Comparison of ENCODE assay signal across 26 cellular contexts in the genomic region with DNA sequence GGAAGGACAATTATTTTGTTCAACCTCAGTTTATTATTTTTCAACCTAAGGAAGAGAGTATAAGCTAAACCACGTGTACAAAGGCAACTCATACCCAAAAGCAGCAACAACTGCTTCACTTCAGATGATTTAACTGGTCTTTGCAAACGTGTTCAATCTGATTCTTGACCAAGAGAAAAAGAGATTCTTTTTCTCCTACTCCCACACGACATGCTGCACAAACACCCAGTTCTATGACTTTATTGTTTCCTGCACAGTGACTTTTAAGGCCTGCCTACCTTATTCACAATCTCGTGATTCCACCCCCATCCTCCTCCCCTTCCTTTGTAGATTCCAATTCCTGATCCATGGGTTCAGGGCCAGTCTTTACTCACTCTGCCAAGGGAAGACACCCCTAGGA.
DNase-seq lines count a peak whose midpoint lies in the region; ATAC-seq, FAIRE-seq and TF ChIP-seq lines count a peak whose summit lies in the region.
"Had no signal": no experiment of that assay in that cellular context is flagged by ENCODE, and none has a peak within 500 bp of the region (broad histone marks: within the 10 kb centered on the region; RNA-seq: fewer than 3 reads in every experiment).

No MANE protein-coding gene starts in this region.

- TF ChIP-seq POLR2A in HepG2 (IDR thresholded peaks at IDR 0.05; ENCODE audit: insufficient read depth in 1 of 2, low read depth in 2 of 2, low read length in 2 of 2) (no peak), right lobe of liver (IDR thresholded peaks at IDR 0.05) (no peak), testis (IDR thresholded peaks at IDR 0.05) (no peak)

- no peak for DNase-seq in HepG2 (ENCODE audit: low spot score)
- DNase-seq in right lobe of liver: no peak
- DNase-seq in SK-MEL-5 (ENCODE audit: low read depth, low spot score): peak; percentile 92
- no peak for DNase-seq in nephron progenitor cell
- DNase-seq in testis: peak; percentile 14
- no peak for DNase-seq in stimulated activated naive CD8-positive, alpha-beta T cell treated with anti-CD3 and anti-CD28 coated beads, Interleukin-15, amount 100 ng/mL, for 72 hours
- DNase-seq in hepatic stellate cell (ENCODE audit: low spot score): no peak
- no peak for DNase-seq in posterior vena cava (ENCODE audit: low spot score)
- DNase-seq: 8988T; CD8-positive, alpha-beta T cell; COR-L47; DMS 273 treated with DMSO at 0.1 percent for 48 hours; DMS53; DND-41; EL; HFFc6 had no signal

- no peak overlapping the region for H3K9ac ChIP-seq in HepG2 (ENCODE audit: insufficient read depth, low read depth, low read length)
- H3K9ac ChIP-seq: BLaER1 treated with 17β-estradiol and CSF1 and Interleukin-3, amounts not matched to agents 10 nM and 100 nM had no signal

- CTCF ChIA-PET in HepG2 (lab: Yijun Ruan, JAX; ENCODE audit: low intra/inter-chr PET ratio, low total read pairs): no interaction called here

- in situ Hi-C loops in HepG2 (cut with HindIII; ENCODE audit: extremely low pct_ligation_motif_present, low pct_unique_long_range_greater_than_20kb): loop anchor here (5.0 kb wide), 1 partner anchor 167 kb away; no protein-coding TSS in a partner anchor
- in situ Hi-C loops in SK-MEL-5 (cut with HindIII; ENCODE audit: low pct_unique_long_range_greater_than_20kb, low sequenced_read_pairs): no loop called here

- H3K4me3 ChIP-seq in HepG2 (replicated peaks in 1 of 3; ENCODE audit: insufficient read depth in 1 of 3, low read depth in 2 of 3, low read length in 3 of 3) (no peak overlapping the region), right lobe of liver (no peak overlapping the region), testis (no peak overlapping the region)
- H3K4me3 ChIP-seq: BLaER1 treated with 17β-estradiol and CSF1 and Interleukin-3, amounts not matched to agents 10 nM and 100 nM; GM23338 had no signal

- H3K27ac Mint-ChIP-seq in nephron progenitor cell: peak overlapping the region; percentile 69
- no peak overlapping the region for H3K27ac Mint-ChIP-seq in stimulated activated naive CD8-positive, alpha-beta T cell treated with anti-CD3 and anti-CD28 coated beads, Interleukin-15, amount 100 ng/mL, for 72 hours
- H3K27ac Mint-ChIP-seq: B cell; CD8-positive, alpha-beta T cell; GM23338; HFFc6; IgD-negative memory B cell had no signal

- ATAC-seq in HepG2 (no peak), right lobe of liver (no peak)
- ATAC-seq in stimulated activated naive CD8-positive, alpha-beta T cell treated with anti-CD3 and anti-CD28 coated beads, Interleukin-15, amount 100 ng/mL, for 72 hours: no peak
- ATAC-seq: CD8-positive, alpha-beta T cell; GM23338; HCT116 had no signal

- BruUV-seq in HepG2 (replicated peaks; lab: Mats Ljungman, UMichigan): no TSS peak

- H3K27ac ChIP-seq in HepG2 (ENCODE audit: extremely low read length, insufficient read depth, low read length) (no peak overlapping the region), right lobe of liver (no peak overlapping the region), testis (no peak overlapping the region)
- H3K27ac ChIP-seq: BLaER1 treated with 17β-estradiol and CSF1 and Interleukin-3, amounts not matched to agents 10 nM and 100 nM; HL-60 had no signal

- no peak for TF ChIP-seq EP300 in HepG2 (IDR thresholded peaks at IDR 0.05; ENCODE audit: low read depth in 2 of 2, low read length in 2 of 2)
- no peak for TF ChIP-seq EP300 in HepG2 (CRISPR knock-in tag; IDR thresholded peaks at IDR 0.05; ENCODE audit: borderline replicate concordance)

- H3K4me1 ChIP-seq in HepG2 (ENCODE audit: insufficient read depth, low read length) (peaks cover 8% of the 10 kb centered on the region), right lobe of liver (no peaks in the 10 kb centered on the region), testis (no peaks in the 10 kb centered on the region)

- H3K27me3 Mint-ChIP-seq in nephron progenitor cell (ENCODE audit: low read depth, poor library complexity): no peaks in the 10 kb centered on the region
- H3K27me3 Mint-ChIP-seq in stimulated activated naive CD8-positive, alpha-beta T cell treated with anti-CD3 and anti-CD28 coated beads, Interleukin-15, amount 100 ng/mL, for 72 hours: no peaks in the 10 kb centered on the region
- H3K27me3 Mint-ChIP-seq: B cell, IgD-negative memory B cell had no signal

- no peak for FAIRE-seq in HepG2 (lab: Jason Lieb, UNC)
- FAIRE-seq: GM12892, GM18507, H54, HTR-8/SVneo had no signal

- H3K9me3 ChIP-seq in HepG2 (ENCODE audit: low read length) (no peaks in the 10 kb centered on the region), right lobe of liver (no peaks in the 10 kb centered on the region), testis (no peaks in the 10 kb centered on the region)
- H3K9me3 ChIP-seq: BLaER1 treated with 17β-estradiol and CSF1 and Interleukin-3, amounts not matched to agents 10 nM and 100 nM had no signal

- TF ChIP-seq RAD21 in HepG2 (CRISPR knock-in tag; IDR thresholded peaks at IDR 0.05): no peak

- no peaks in the 10 kb centered on the region for H3K4me1 Mint-ChIP-seq in nephron progenitor cell
- no peaks in the 10 kb centered on the region for H3K4me1 Mint-ChIP-seq in stimulated activated naive CD8-positive, alpha-beta T cell treated with anti-CD3 and anti-CD28 coated beads, Interleukin-15, amount 100 ng/mL, for 72 hours

- no peaks in the 10 kb centered on the region for H3K36me3 Mint-ChIP-seq in nephron progenitor cell (ENCODE audit: low read depth)
- H3K36me3 Mint-ChIP-seq: CD8-positive, alpha-beta T cell; IgD-negative memory B cell had no signal

- no peaks in the 10 kb centered on the region for H4K20me1 ChIP-seq in HepG2 (ENCODE audit: insufficient read depth, low read length)
- H4K20me1 ChIP-seq: BLaER1 treated with 17β-estradiol and CSF1 and Interleukin-3, amounts not matched to agents 10 nM and 100 nM had no signal

- WGBS in HepG2 (ENCODE audit: low lambda C conversion rate): 13% methylated on average over 4 of the region's 4 CpGs
- 39% methylated on average over 4 of the region's 4 CpGs for WGBS in right lobe of liver (ENCODE audit: insufficient coverage, low coverage, low lambda C conversion rate, missing lambda C conversion rate)
- WGBS in testis, 2 donors: 48 to 55% methylated on average over 4 of the region's 4 CpGs

- POLR2A ChIA-PET in HepG2 (lab: Yijun Ruan, JAX): no interaction called here

- no peaks in the 10 kb centered on the region for H3K79me2 ChIP-seq in HepG2 (ENCODE audit: insufficient read depth, low read length)

- H3K27me3 ChIP-seq in HepG2 (ENCODE audit: control insufficient read depth in 1 of 2, insufficient read depth in 2 of 2, low read length in 2 of 2) (no peaks in the 10 kb centered on the region), right lobe of liver (no peaks in the 10 kb centered on the region), testis (no peaks in the 10 kb centered on the region)
- H3K27me3 ChIP-seq: BLaER1 treated with 17β-estradiol and CSF1 and Interleukin-3, amounts not matched to agents 10 nM and 100 nM had no signal

- intact Hi-C loops in HepG2 (cut with micrococcal nuclease; ENCODE audit: unreplicated experiment): loop anchor here (5.0 kb wide), 1 partner anchor 112 kb away; no protein-coding TSS in a partner anchor
- intact Hi-C loops in right lobe of liver (cut with DNase I): no loop called here
- intact Hi-C loops in testis (cut with DNase I; ENCODE audit: low total_unique reads): no loop called here
- intact Hi-C loops in posterior vena cava (cut with DNase I): loop anchor here in 1 of 2 donors (5.0 kb wide), 1 partner anchor 1327 kb away; no protein-coding TSS in a partner anchor

- H2AFZ ChIP-seq in HepG2 (ENCODE audit: low read length): peak overlapping the region; percentile 35
- H2AFZ ChIP-seq: GM23338 had no signal

- no peak overlapping the region for H3K4me3 Mint-ChIP-seq in nephron progenitor cell
- H3K4me3 Mint-ChIP-seq in stimulated activated naive CD8-positive, alpha-beta T cell treated with anti-CD3 and anti-CD28 coated beads, Interleukin-15, amount 100 ng/mL, for 72 hours: no peak overlapping the region
- H3K4me3 Mint-ChIP-seq: B cell; CD8-positive, alpha-beta T cell; GM23338; HFFc6; IgD-negative memory B cell had no signal

- H3K4me2 ChIP-seq in HepG2 (ENCODE audit: low read depth, low read length): no peak overlapping the region
- H3K4me2 ChIP-seq: BLaER1 treated with 17β-estradiol and CSF1 and Interleukin-3, amounts not matched to agents 10 nM and 100 nM; GM23338 had no signal

- no peaks in the 10 kb centered on the region for H3K36me3 ChIP-seq in HepG2 (replicated peaks in 1 of 2; ENCODE audit: control insufficient read depth in 1 of 2, insufficient read depth in 2 of 2, low read length in 2 of 2)
- no peaks in the 10 kb centered on the region for H3K36me3 ChIP-seq in right lobe of liver
- no peaks in the 10 kb centered on the region for H3K36me3 ChIP-seq in testis (ENCODE audit: low read depth, missing control alignments)
- H3K36me3 ChIP-seq: BLaER1 treated with 17β-estradiol and CSF1 and Interleukin-3, amounts not matched to agents 10 nM and 100 nM had no signal

- no peaks in the 10 kb centered on the region for H3K9me3 Mint-ChIP-seq in nephron progenitor cell
- no peaks in the 10 kb centered on the region for H3K9me3 Mint-ChIP-seq in stimulated activated naive CD8-positive, alpha-beta T cell treated with anti-CD3 and anti-CD28 coated beads, Interleukin-15, amount 100 ng/mL, for 72 hours
- H3K9me3 Mint-ChIP-seq: CD8-positive, alpha-beta T cell; GM23338; HFFc6; IgD-negative memory B cell had no signal

- no peak for TF ChIP-seq CTCF in HepG2 (CRISPR knock-in tag; IDR thresholded peaks at IDR 0.05)
- TF ChIP-seq CTCF in right lobe of liver (IDR thresholded peaks at IDR 0.05): no peak
- TF ChIP-seq CTCF in nephron progenitor cell (IDR thresholded peaks at IDR 0.05): no peak
- no peak for TF ChIP-seq CTCF in testis (IDR thresholded peaks at IDR 0.05)

TF ChIP-seq in HepG2, 621 proteins besides CTCF, POLR2A, EP300 and RAD21 (continues in another document):
- no peak for TF ChIP-seq PHF21A (CRISPR knock-in tag; IDR thresholded peaks at IDR 0.05)
- TF ChIP-seq SUZ12 (IDR thresholded peaks at IDR 0.05; ENCODE audit: low read depth, low read length): no peak

Comparison
In these comparisons a context has a peak if more than half of its experiments do, and no peak if none do; other contexts are left out.
1. DNase-seq: peak in SK-MEL-5 (single experiment) and testis (single experiment); none in HepG2 (single experiment), right lobe of liver (0 of 3), nephron progenitor cell (single experiment), stimulated activated naive CD8-positive, alpha-beta T cell treated with anti-CD3 and anti-CD28 coated beads, Interleukin-15, amount 100 ng/mL, for 72 hours (0 of 2), hepatic stellate cell (single experiment) and posterior vena cava (single experiment).